Comparison of ENCODE assay signal across 1 cellular context in genomic region chr4:113762061-113762850, GRCh38.
TF ChIP-seq lines count a peak whose summit lies in the region.

No MANE protein-coding gene starts in this region.

TF ChIP-seq in HepG2, 621 proteins besides CTCF, POLR2A, EP300 and RAD21 (continued from another document and continues in another):
- TF ChIP-seq, protein P1, sequence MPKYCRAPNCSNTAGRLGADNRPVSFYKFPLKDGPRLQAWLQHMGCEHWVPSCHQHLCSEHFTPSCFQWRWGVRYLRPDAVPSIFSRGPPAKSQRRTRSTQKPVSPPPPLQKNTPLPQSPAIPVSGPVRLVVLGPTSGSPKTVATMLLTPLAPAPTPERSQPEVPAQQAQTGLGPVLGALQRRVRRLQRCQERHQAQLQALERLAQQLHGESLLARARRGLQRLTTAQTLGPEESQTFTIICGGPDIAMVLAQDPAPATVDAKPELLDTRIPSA (CRISPR knock-in tag; IDR thresholded peaks at IDR 0.05; ENCODE audit: borderline replicate concordance) = no peak
- peak; percentile 58; the same call in 1 of the 2 replicates for TF ChIP-seq ZBTB26 (CRISPR knock-in tag; IDR thresholded peaks at IDR 0.05; ENCODE audit: borderline replicate concordance)
- peak; percentile 38 for TF ChIP-seq SRSF1 (optimal IDR thresholded peaks at IDR 0.05; ENCODE audit: low read depth, low read length)
- TF ChIP-seq SNAI1 (CRISPR knock-in tag; IDR thresholded peaks at IDR 0.05; ENCODE audit: borderline replicate concordance) = peak; percentile 80; the same call in 1 of the 2 replicates
- 0 out of 2 replicates have a peak, but pooled peaks have one; percentile 42 for TF ChIP-seq ZSCAN9 (CRISPR knock-in tag; IDR thresholded peaks at IDR 0.05; ENCODE audit: borderline replicate concordance)
- peak; percentile 55; the same call in 1 of the 2 replicates for TF ChIP-seq GMEB1 (CRISPR knock-in tag; IDR thresholded peaks at IDR 0.05; ENCODE audit: borderline replicate concordance)
- TF ChIP-seq CEBPG (CRISPR knock-in tag; IDR thresholded peaks at IDR 0.05) = peak; percentile 66
- TF ChIP-seq ZNF431 (CRISPR knock-in tag; IDR thresholded peaks at IDR 0.05; ENCODE audit: borderline replicate concordance, low read depth) = peak; percentile 44; the same call in 1 of the 2 replicates
- no peak for TF ChIP-seq KAT2B (IDR thresholded peaks at IDR 0.05; ENCODE audit: borderline replicate concordance, low read depth, low read length)
- TF ChIP-seq, protein P2, sequence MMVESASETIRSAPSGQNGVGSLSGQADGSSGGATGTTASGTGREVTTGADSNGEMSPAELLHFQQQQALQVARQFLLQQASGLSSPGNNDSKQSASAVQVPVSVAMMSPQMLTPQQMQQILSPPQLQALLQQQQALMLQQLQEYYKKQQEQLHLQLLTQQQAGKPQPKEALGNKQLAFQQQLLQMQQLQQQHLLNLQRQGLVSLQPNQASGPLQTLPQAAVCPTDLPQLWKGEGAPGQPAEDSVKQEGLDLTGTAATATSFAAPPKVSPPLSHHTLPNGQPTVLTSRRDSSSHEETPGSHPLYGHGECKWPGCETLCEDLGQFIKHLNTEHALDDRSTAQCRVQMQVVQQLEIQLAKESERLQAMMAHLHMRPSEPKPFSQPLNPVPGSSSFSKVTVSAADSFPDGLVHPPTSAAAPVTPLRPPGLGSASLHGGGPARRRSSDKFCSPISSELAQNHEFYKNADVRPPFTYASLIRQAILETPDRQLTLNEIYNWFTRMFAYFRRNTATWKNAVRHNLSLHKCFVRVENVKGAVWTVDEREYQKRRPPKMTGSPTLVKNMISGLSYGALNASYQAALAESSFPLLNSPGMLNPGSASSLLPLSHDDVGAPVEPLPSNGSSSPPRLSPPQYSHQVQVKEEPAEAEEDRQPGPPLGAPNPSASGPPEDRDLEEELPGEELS (CRISPR knock-in tag; IDR thresholded peaks at IDR 0.05) = peak; percentile 50; the same call in 1 of the 2 replicates
- peak; percentile 92 for TF ChIP-seq JUND (CRISPR knock-in tag; IDR thresholded peaks at IDR 0.05)
- TF ChIP-seq BHLHE40 (IDR thresholded peaks at IDR 0.05; ENCODE audit: low read length) = peak; percentile 100
- no peak for TF ChIP-seq ZNF260 (CRISPR knock-in tag; IDR thresholded peaks at IDR 0.05; ENCODE audit: borderline replicate concordance, low read depth)
- TF ChIP-seq MIER3 (CRISPR knock-in tag; IDR thresholded peaks at IDR 0.05; ENCODE audit: borderline replicate concordance) = peak; percentile 71; the same call in 1 of the 2 replicates
- peak; percentile 65; the same call in 1 of the 2 replicates for TF ChIP-seq KDM3A (CRISPR knock-in tag; IDR thresholded peaks at IDR 0.05; ENCODE audit: low read depth)
- TF ChIP-seq, protein P3, sequence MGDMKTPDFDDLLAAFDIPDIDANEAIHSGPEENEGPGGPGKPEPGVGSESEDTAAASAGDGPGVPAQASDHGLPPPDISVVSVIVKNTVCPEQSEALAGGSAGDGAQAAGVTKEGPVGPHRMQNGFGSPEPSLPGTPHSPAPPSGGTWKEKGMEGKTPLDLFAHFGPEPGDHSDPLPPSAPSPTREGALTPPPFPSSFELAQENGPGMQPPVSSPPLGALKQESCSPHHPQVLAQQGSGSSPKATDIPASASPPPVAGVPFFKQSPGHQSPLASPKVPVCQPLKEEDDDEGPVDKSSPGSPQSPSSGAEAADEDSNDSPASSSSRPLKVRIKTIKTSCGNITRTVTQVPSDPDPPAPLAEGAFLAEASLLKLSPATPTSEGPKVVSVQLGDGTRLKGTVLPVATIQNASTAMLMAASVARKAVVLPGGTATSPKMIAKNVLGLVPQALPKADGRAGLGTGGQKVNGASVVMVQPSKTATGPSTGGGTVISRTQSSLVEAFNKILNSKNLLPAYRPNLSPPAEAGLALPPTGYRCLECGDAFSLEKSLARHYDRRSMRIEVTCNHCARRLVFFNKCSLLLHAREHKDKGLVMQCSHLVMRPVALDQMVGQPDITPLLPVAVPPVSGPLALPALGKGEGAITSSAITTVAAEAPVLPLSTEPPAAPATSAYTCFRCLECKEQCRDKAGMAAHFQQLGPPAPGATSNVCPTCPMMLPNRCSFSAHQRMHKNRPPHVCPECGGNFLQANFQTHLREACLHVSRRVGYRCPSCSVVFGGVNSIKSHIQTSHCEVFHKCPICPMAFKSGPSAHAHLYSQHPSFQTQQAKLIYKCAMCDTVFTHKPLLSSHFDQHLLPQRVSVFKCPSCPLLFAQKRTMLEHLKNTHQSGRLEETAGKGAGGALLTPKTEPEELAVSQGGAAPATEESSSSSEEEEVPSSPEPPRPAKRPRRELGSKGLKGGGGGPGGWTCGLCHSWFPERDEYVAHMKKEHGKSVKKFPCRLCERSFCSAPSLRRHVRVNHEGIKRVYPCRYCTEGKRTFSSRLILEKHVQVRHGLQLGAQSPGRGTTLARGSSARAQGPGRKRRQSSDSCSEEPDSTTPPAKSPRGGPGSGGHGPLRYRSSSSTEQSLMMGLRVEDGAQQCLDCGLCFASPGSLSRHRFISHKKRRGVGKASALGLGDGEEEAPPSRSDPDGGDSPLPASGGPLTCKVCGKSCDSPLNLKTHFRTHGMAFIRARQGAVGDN (CRISPR knock-in tag; IDR thresholded peaks at IDR 0.05) = peak; percentile 72
- TF ChIP-seq SNRNP70 (IDR thresholded peaks at IDR 0.05; ENCODE audit: low read depth, low read length) = no peak
- TF ChIP-seq, protein P4, sequence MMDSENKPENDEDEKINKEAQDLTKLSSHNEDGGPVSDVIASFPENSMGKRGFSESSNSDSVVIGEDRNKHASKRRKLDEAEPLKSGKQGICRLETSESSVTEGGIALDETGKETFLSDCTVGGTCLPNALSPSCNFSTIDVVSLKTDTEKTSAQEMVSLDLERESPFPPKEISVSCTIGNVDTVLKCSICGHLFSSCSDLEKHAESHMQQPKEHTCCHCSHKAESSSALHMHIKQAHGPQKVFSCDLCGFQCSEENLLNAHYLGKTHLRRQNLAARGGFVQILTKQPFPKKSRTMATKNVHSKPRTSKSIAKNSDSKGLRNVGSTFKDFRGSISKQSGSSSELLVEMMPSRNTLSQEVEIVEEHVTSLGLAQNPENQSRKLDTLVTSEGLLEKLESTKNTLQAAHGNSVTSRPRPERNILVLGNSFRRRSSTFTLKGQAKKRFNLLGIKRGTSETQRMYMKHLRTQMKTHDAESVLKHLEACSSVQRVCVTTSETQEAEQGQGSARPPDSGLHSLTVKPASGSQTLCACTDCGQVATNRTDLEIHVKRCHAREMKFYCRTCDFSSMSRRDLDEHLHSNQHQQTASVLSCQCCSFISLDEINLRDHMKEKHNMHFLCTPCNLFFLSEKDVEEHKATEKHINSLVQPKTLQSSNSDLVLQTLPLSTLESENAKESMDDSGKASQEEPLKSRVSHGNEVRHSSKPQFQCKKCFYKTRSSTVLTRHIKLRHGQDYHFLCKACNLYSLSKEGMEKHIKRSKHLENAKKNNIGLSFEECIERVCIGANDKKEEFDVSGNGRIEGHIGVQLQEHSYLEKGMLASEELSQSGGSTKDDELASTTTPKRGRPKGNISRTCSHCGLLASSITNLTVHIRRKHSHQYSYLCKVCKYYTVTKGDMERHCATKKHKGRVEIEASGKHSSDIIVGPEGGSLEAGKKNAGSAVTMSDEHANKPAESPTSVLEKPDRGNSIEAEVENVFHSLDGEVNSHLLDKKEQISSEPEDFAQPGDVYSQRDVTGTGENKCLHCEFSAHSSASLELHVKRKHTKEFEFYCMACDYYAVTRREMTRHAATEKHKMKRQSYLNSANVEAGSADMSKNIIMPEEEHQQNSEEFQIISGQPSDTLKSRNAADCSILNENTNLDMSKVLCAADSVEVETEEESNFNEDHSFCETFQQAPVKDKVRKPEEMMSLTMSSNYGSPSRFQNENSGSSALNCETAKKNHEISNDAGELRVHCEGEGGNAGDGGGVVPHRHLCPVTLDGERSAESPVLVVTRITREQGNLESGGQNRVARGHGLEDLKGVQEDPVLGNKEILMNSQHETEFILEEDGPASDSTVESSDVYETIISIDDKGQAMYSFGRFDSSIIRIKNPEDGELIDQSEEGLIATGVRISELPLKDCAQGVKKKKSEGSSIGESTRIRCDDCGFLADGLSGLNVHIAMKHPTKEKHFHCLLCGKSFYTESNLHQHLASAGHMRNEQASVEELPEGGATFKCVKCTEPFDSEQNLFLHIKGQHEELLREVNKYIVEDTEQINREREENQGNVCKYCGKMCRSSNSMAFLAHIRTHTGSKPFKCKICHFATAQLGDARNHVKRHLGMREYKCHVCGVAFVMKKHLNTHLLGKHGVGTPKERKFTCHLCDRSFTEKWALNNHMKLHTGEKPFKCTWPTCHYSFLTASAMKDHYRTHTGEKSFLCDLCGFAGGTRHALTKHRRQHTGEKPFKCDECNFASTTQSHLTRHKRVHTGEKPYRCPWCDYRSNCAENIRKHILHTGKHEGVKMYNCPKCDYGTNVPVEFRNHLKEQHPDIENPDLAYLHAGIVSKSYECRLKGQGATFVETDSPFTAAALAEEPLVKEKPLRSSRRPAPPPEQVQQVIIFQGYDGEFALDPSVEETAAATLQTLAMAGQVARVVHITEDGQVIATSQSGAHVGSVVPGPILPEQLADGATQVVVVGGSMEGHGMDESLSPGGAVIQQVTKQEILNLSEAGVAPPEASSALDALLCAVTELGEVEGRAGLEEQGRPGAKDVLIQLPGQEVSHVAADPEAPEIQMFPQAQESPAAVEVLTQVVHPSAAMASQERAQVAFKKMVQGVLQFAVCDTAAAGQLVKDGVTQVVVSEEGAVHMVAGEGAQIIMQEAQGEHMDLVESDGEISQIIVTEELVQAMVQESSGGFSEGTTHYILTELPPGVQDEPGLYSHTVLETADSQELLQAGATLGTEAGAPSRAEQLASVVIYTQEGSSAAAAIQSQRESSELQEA (CRISPR knock-in tag; IDR thresholded peaks at IDR 0.05; ENCODE audit: not compliant biosample characterization) = no peak
- TF ChIP-seq, protein P5, sequence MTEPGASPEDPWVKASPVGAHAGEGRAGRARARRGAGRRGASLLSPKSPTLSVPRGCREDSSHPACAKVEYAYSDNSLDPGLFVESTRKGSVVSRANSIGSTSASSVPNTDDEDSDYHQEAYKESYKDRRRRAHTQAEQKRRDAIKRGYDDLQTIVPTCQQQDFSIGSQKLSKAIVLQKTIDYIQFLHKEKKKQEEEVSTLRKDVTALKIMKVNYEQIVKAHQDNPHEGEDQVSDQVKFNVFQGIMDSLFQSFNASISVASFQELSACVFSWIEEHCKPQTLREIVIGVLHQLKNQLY (CRISPR knock-in tag; IDR thresholded peaks at IDR 0.05) = peak; percentile 94; the same call in 1 of the 2 replicates
- peak; percentile 67 for TF ChIP-seq ZFY (CRISPR knock-in tag; IDR thresholded peaks at IDR 0.05)
- TF ChIP-seq ZNF160 (CRISPR knock-in tag; IDR thresholded peaks at IDR 0.05) = peak; percentile 69
- TF ChIP-seq, protein P6, sequence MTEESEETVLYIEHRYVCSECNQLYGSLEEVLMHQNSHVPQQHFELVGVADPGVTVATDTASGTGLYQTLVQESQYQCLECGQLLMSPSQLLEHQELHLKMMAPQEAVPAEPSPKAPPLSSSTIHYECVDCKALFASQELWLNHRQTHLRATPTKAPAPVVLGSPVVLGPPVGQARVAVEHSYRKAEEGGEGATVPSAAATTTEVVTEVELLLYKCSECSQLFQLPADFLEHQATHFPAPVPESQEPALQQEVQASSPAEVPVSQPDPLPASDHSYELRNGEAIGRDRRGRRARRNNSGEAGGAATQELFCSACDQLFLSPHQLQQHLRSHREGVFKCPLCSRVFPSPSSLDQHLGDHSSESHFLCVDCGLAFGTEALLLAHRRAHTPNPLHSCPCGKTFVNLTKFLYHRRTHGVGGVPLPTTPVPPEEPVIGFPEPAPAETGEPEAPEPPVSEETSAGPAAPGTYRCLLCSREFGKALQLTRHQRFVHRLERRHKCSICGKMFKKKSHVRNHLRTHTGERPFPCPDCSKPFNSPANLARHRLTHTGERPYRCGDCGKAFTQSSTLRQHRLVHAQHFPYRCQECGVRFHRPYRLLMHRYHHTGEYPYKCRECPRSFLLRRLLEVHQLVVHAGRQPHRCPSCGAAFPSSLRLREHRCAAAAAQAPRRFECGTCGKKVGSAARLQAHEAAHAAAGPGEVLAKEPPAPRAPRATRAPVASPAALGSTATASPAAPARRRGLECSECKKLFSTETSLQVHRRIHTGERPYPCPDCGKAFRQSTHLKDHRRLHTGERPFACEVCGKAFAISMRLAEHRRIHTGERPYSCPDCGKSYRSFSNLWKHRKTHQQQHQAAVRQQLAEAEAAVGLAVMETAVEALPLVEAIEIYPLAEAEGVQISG (CRISPR knock-in tag; IDR thresholded peaks at IDR 0.05) = peak; percentile 39; the same call in 1 of the 2 replicates
- TF ChIP-seq, protein P7, sequence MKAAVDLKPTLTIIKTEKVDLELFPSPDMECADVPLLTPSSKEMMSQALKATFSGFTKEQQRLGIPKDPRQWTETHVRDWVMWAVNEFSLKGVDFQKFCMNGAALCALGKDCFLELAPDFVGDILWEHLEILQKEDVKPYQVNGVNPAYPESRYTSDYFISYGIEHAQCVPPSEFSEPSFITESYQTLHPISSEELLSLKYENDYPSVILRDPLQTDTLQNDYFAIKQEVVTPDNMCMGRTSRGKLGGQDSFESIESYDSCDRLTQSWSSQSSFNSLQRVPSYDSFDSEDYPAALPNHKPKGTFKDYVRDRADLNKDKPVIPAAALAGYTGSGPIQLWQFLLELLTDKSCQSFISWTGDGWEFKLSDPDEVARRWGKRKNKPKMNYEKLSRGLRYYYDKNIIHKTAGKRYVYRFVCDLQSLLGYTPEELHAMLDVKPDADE (CRISPR knock-in tag; IDR thresholded peaks at IDR 0.05) = no peak
- no peak for TF ChIP-seq CBX2 (IDR thresholded peaks at IDR 0.05; ENCODE audit: low read depth, low read length)
- no peak for TF ChIP-seq CBX2 (CRISPR knock-in tag; IDR thresholded peaks at IDR 0.05; ENCODE audit: low read depth)
- TF ChIP-seq ZFP91 (CRISPR knock-in tag; IDR thresholded peaks at IDR 0.05; ENCODE audit: borderline replicate concordance) = peak; percentile 88
